ENCODE assay signal across 8 cellular contexts in genomic region chr2:9782197-9782719, GRCh38.
DNase-seq lines count a peak whose midpoint lies in the region; ATAC-seq and TF ChIP-seq lines count a peak whose summit lies in the region.

No MANE protein-coding gene starts in this region.

- peak overlapping the region; percentile 59 for H3K27ac Mint-ChIP-seq in activated naive CD8-positive, alpha-beta T cell treated with anti-CD3 and anti-CD28 coated beads, Interleukin-2, amount 50 U/mL, for 24 hours

- no peak overlapping the region for H2AFZ ChIP-seq in DND-41 (ENCODE audit: low read depth, low read length)

- H3K27me3 ChIP-seq in DND-41 (ENCODE audit: insufficient read depth, low read length, poor library complexity) = peaks cover 4% of the 10 kb centered on the region

- no peak overlapping the region for H3K4me3 ChIP-seq in DND-41 (ENCODE audit: low read depth in 1 of 2, low read length in 2 of 2)
- no peak overlapping the region for H3K4me3 ChIP-seq in skin epidermis
- no peak overlapping the region for H3K4me3 ChIP-seq in foreskin fibroblast (ENCODE audit: low read depth in 1 of 2, low read length in 2 of 2)

- no peaks in the 10 kb centered on the region for H3K9me3 Mint-ChIP-seq in activated naive CD8-positive, alpha-beta T cell treated with anti-CD3 and anti-CD28 coated beads, Interleukin-2, amount 50 U/mL, for 24 hours

- DNase-seq in DND-41 (peak; percentile 19), T-helper 1 cell (peak; percentile 59 to 94 (median 68)), A172 (ENCODE audit: low spot score) (no peak), NCI-H2081 treated with DMSO at 0.1 percent for 48 hours (lab: John Stamatoyannopoulos, UW) (no peak), foreskin fibroblast (no peak), NCI-H446 treated with DMSO at 0.1 percent for 48 hours (lab: John Stamatoyannopoulos, UW) (no peak)
- DNase-seq in activated naive CD8-positive, alpha-beta T cell treated with anti-CD3 and anti-CD28 coated beads, Interleukin-2, amount 50 U/mL, for 24 hours = peak; percentile 66

- no peaks in the 10 kb centered on the region for H3K79me2 ChIP-seq in DND-41 (ENCODE audit: insufficient read depth, low read length)

- H3K4me2 ChIP-seq in DND-41 (ENCODE audit: insufficient read depth, low read length) = no peak overlapping the region

- H3K9ac ChIP-seq in DND-41 (ENCODE audit: low read depth, low read length) = no peak overlapping the region

- H3K4me1 Mint-ChIP-seq in activated naive CD8-positive, alpha-beta T cell treated with anti-CD3 and anti-CD28 coated beads, Interleukin-2, amount 50 U/mL, for 24 hours = peaks cover 58% of the 10 kb centered on the region

- no peaks in the 10 kb centered on the region for H4K20me1 ChIP-seq in DND-41 (ENCODE audit: insufficient read depth, low read length)

- H3K9me3 ChIP-seq in DND-41 (ENCODE audit: insufficient read depth, low read length, severe bottlenecking) = no peaks in the 10 kb centered on the region

- H3K4me3 Mint-ChIP-seq in activated naive CD8-positive, alpha-beta T cell treated with anti-CD3 and anti-CD28 coated beads, Interleukin-2, amount 50 U/mL, for 24 hours = peak overlapping the region; percentile 4

- H3K27ac ChIP-seq in DND-41 (ENCODE audit: low read length) (no peak overlapping the region), skin epidermis (peak overlapping the region in 19 of 21 experiments; percentile 17 to 84 (median 70))

- 0 out of 3 replicates have a peak, but pooled peaks have one; percentile 12 for ATAC-seq in DND-41 (ENCODE audit: insufficient read depth, low read depth)
- peak; percentile 85 for ATAC-seq in activated naive CD8-positive, alpha-beta T cell treated with anti-CD3 and anti-CD28 coated beads, Interleukin-2, amount 50 U/mL, for 24 hours

- H3K36me3 Mint-ChIP-seq in activated naive CD8-positive, alpha-beta T cell treated with anti-CD3 and anti-CD28 coated beads, Interleukin-2, amount 50 U/mL, for 24 hours (ENCODE audit: low read depth) = no peaks in the 10 kb centered on the region

- H3K36me3 ChIP-seq in DND-41 (ENCODE audit: insufficient read depth, low read length) = no peaks in the 10 kb centered on the region

- peaks cover 19% of the 10 kb centered on the region for H3K4me1 ChIP-seq in DND-41 (ENCODE audit: insufficient read depth, low read length)

- H3K27me3 Mint-ChIP-seq in activated naive CD8-positive, alpha-beta T cell treated with anti-CD3 and anti-CD28 coated beads, Interleukin-2, amount 50 U/mL, for 24 hours = no peaks in the 10 kb centered on the region

- TF ChIP-seq CTCF in DND-41 (IDR thresholded peaks at IDR 0.05; ENCODE audit: borderline replicate concordance, extremely low read depth, low read length, poor library complexity, severe bottlenecking) (no peak), foreskin fibroblast (IDR thresholded peaks at IDR 0.05; ENCODE audit: low read depth, low read length) (no peak)

Comparison
In these comparisons a context has a peak if more than half of its experiments do, and no peak if none do; other contexts are left out.
1. DNase-seq: peak in DND-41 (single experiment), T-helper 1 cell (5 of 5) and activated naive CD8-positive, alpha-beta T cell treated with anti-CD3 and anti-CD28 coated beads, Interleukin-2, amount 50 U/mL, for 24 hours (single experiment); none in A172 (single experiment), NCI-H2081 treated with DMSO at 0.1 percent for 48 hours (single experiment), foreskin fibroblast (0 of 2) and NCI-H446 treated with DMSO at 0.1 percent for 48 hours (single experiment).